In the genomic region with DNA sequence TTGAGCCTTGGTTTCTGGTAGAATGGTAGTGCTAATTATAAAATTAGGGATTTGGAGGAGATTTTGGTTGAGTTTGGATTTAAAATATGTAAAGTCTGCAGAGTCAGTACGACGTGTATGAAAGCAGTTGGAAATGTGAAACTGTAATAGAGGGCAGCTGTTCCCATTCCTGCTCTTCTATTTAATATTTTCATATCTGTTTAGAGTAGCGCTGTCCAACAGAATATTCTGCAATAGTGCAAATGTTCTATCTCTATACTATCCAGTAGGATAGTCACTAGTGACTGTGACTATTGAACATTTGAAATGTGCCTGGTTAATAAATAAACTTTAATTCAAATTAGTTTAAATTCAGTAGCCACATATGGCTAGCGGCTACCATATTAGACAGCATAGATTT, we compare ENCODE assay signal across 28 cellular contexts.
"Had no signal": no experiment of that assay in that cellular context is flagged by ENCODE, and none has a peak within 500 bp of the region (broad histone marks: within the 10 kb centered on the region; RNA-seq: fewer than 3 reads in every experiment).

No MANE protein-coding gene starts in this region.

- H3K4me3 ChIP-seq: left lung, lower lobe of right lung, neural progenitor cell, ovary, right atrium auricular region, right lobe of liver, skin epidermis, suprapubic skin, thoracic aorta, tibial artery, upper lobe of right lung had no signal

- H2AFZ ChIP-seq: neural progenitor cell had no signal

- H3K27ac ChIP-seq: left lung, lower lobe of right lung, neural progenitor cell, neutrophil, ovary, right atrium auricular region, right lobe of liver, skin epidermis, suprapubic skin, thoracic aorta, tibial artery, upper lobe of right lung had no signal

- ATAC-seq: left colon; left lung; lower lobe of right lung; natural killer cell; right lobe of liver; stimulated activated effector memory CD8-positive, alpha-beta T cell treated with anti-CD3 and anti-CD28 coated beads, Interleukin-12 subunit alpha, Interleukin-12 subunit beta, amount 100 ng/mL, for 72 hours; upper lobe of right lung had no signal

- H3K9ac ChIP-seq: neural progenitor cell had no signal

- H3K9me3 ChIP-seq: left lung, lower lobe of right lung, neutrophil, ovary, right atrium auricular region, right lobe of liver, suprapubic skin, thoracic aorta, tibial artery, upper lobe of right lung had no signal

- H3K4me1 ChIP-seq: left lung, lower lobe of right lung, neural progenitor cell, right atrium auricular region, suprapubic skin, tibial artery, upper lobe of right lung had no signal

- H3K36me3 ChIP-seq: left lung, lower lobe of right lung, neural progenitor cell, neutrophil, ovary, right atrium auricular region, right lobe of liver, suprapubic skin, thoracic aorta, tibial artery, upper lobe of right lung had no signal

- H3K27me3 ChIP-seq: left lung, neural progenitor cell, neutrophil, ovary, right atrium auricular region, right lobe of liver, suprapubic skin, tibial artery, upper lobe of right lung had no signal

- DNase-seq: hippocampal formation; kidney glomerular epithelial cell; left colon; left lung; lower lobe of right lung; mammary epithelial cell; mesenchymal stem cell; naive B cell; natural killer cell; nephron progenitor cell; occipital lobe; ovary; right lobe of liver; stimulated activated CD4-positive, alpha-beta T cell treated with anti-CD3 and anti-CD28 coated beads, Interleukin-12 subunit alpha, Interleukin-12 subunit beta, amount 100 ng/mL, for 4 hours; stimulated activated CD4-positive, alpha-beta T cell treated with anti-CD3 and anti-CD28 coated beads, Interleukin-15, amount 100 ng/mL, for 24 hours; stimulated activated CD4-positive, alpha-beta T cell treated with anti-CD3 and anti-CD28 coated beads, Interleukin-2, amount 100 ng/mL, for 24 hours; stimulated activated CD4-positive, alpha-beta T cell treated with anti-CD3 and anti-CD28 coated beads, Interleukin-4, amount 100 ng/mL, for 24 hours; stimulated activated naive CD4-positive, alpha-beta T cell; tibial artery; trophoblast cell; upper lobe of right lung had no signal

- H3K4me2 ChIP-seq: neural progenitor cell had no signal
